Comparison of ENCODE assay signal across 12 cellular contexts in genomic region chr12:3744216-3744883, GRCh38. TPM values are rescaled to one million over a fixed set of nuclear protein-coding genes. Genes with fewer than 3 reads are reported as not detected.
A peak's percentile ranks its signal among the peaks of the same experiment; 100 is the strongest.
DNase-seq lines count a peak whose midpoint lies in the region; ATAC-seq and TF ChIP-seq lines count a peak whose summit lies in the region.
"Had no signal": no experiment of that assay in that cellular context is flagged by ENCODE, and none has a peak within 500 bp of the region (broad histone marks: within the 10 kb centered on the region; RNA-seq: fewer than 3 reads in every experiment).

No MANE protein-coding gene starts in this region.

- no peaks in the 10 kb centered on the region for H3K79me2 ChIP-seq in mammary epithelial cell (ENCODE audit: insufficient read depth, low read length)

- no peak overlapping the region for H3K4me2 ChIP-seq in mammary epithelial cell (ENCODE audit: insufficient read depth, low read depth, low read length)
- H3K4me2 ChIP-seq: GM23338 had no signal

- intact Hi-C loops in breast epithelium (cut with DNase I; ENCODE audit: low total_unique reads) = no loop called here
- intact Hi-C loops in mammary epithelial cell (cut with micrococcal nuclease) = no loop called here
- intact Hi-C loops in sciatic nerve (cut with DNase I) = no loop called here

- H3K27ac ChIP-seq in breast epithelium (peak overlapping the region; percentile 69 to 80), mammary epithelial cell (ENCODE audit: insufficient read depth, low read depth, low read length) (no peak overlapping the region)

- dilution Hi-C loops in mammary epithelial cell (cut with HindIII; ENCODE audit: low sequenced_read_pairs) = no loop called here

- in situ Hi-C loops in mammary epithelial cell (cut with MboI; ENCODE audit: low sequenced_read_pairs in 2 of 2) = no loop called here

- H3K27me3 Mint-ChIP-seq in T-helper 17 cell = no peaks in the 10 kb centered on the region
- no peaks in the 10 kb centered on the region for H3K27me3 Mint-ChIP-seq in stimulated activated naive CD8-positive, alpha-beta T cell treated with anti-CD3 and anti-CD28 coated beads, Interleukin-15, amount 100 ng/mL, for 72 hours
- H3K27me3 Mint-ChIP-seq: activated naive CD8-positive, alpha-beta T cell had no signal

- H3K4me1 ChIP-seq in breast epithelium (no peaks in the 10 kb centered on the region), mammary epithelial cell (ENCODE audit: insufficient read depth, low read length) (no peaks in the 10 kb centered on the region)

- no peaks in the 10 kb centered on the region for H3K36me3 ChIP-seq in breast epithelium
- H3K36me3 ChIP-seq in mammary epithelial cell (ENCODE audit: insufficient read depth, low read length) = no peaks in the 10 kb centered on the region

- H4K20me1 ChIP-seq in mammary epithelial cell (ENCODE audit: insufficient read depth, low read length) = no peaks in the 10 kb centered on the region

- TF ChIP-seq POLR2A in breast epithelium (IDR thresholded peaks at IDR 0.05) = no peak

- H3K36me3 Mint-ChIP-seq in T-helper 17 cell (ENCODE audit: low read depth) = peaks cover 4% of the 10 kb centered on the region

- H3K9me3 ChIP-seq in breast epithelium (no peaks in the 10 kb centered on the region), mammary epithelial cell (replicated peaks; ENCODE audit: insufficient read depth, low read length) (peaks cover 2% of the 10 kb centered on the region), T-helper 17 cell (ENCODE audit: control insufficient read depth, low read length, poor library complexity, severe bottlenecking) (no peaks in the 10 kb centered on the region)

- WGBS in mammary epithelial cell (ENCODE audit: low coverage, missing lambda C conversion rate) = 75% methylated on average over 6 of the region's 6 CpGs

- no peak for TF ChIP-seq CTCF in breast epithelium (IDR thresholded peaks at IDR 0.05)
- peak in 1 of 2 donors; percentile 10 for TF ChIP-seq CTCF in mammary epithelial cell (conservative IDR thresholded peaks at IDR 0.05 in 1 of 2, IDR thresholded peaks at IDR 0.05 in 1 of 2; ENCODE audit: extremely low read depth in 1 of 2, insufficient read depth in 1 of 2, low read depth in 1 of 2, low read length in 2 of 2)
- TF ChIP-seq CTCF in epithelial cell of proximal tubule (conservative IDR thresholded peaks at IDR 0.05; ENCODE audit: low read depth, low read length) = peak; percentile 18

- no peak overlapping the region for H3K4me3 Mint-ChIP-seq in T-helper 17 cell
- H3K4me3 Mint-ChIP-seq in stimulated activated naive CD8-positive, alpha-beta T cell treated with anti-CD3 and anti-CD28 coated beads, Interleukin-15, amount 100 ng/mL, for 72 hours = peak overlapping the region in 1 of 2 donors; percentile 51
- H3K4me3 Mint-ChIP-seq: activated naive CD8-positive, alpha-beta T cell; GM23338 had no signal

- no peak overlapping the region for H3K9ac ChIP-seq in mammary epithelial cell (ENCODE audit: insufficient read depth, low read length)

- H2AFZ ChIP-seq in mammary epithelial cell (ENCODE audit: low read depth, low read length) = no peak overlapping the region
- H2AFZ ChIP-seq: GM23338 had no signal

- DNase-seq in breast epithelium (ENCODE audit: low spot score in 2 of 2) (no peak), mammary epithelial cell (no peak), T-helper 17 cell (no peak), epithelial cell of proximal tubule (ENCODE audit: low read depth) (no peak), sciatic nerve (ENCODE audit: low spot score) (no peak), COR-L47 (lab: John Stamatoyannopoulos, UW) (no peak), SKM-1 (lab: John Stamatoyannopoulos, UW; ENCODE audit: unreplicated experiment) (no peak)
- DNase-seq in stimulated activated naive CD8-positive, alpha-beta T cell treated with anti-CD3 and anti-CD28 coated beads, Interleukin-15, amount 100 ng/mL, for 72 hours = no peak
- DNase-seq: stimulated activated CD4-positive, alpha-beta T cell treated with anti-CD3 and anti-CD28 coated beads, Interleukin-2, amount 100 ng/mL, for 24 hours; SW 1271 had no signal

- H3K27ac Mint-ChIP-seq in T-helper 17 cell = peak overlapping the region; percentile 88
- peak overlapping the region; percentile 49 to 54 for H3K27ac Mint-ChIP-seq in stimulated activated naive CD8-positive, alpha-beta T cell treated with anti-CD3 and anti-CD28 coated beads, Interleukin-15, amount 100 ng/mL, for 72 hours
- H3K27ac Mint-ChIP-seq: activated naive CD8-positive, alpha-beta T cell; GM23338 had no signal

- H3K4me1 Mint-ChIP-seq in T-helper 17 cell = peaks cover 50% of the 10 kb centered on the region
- peaks cover 53% of the 10 kb centered on the region for H3K4me1 Mint-ChIP-seq in stimulated activated naive CD8-positive, alpha-beta T cell treated with anti-CD3 and anti-CD28 coated beads, Interleukin-15, amount 100 ng/mL, for 72 hours
- H3K4me1 Mint-ChIP-seq: GM23338 had no signal

- H3K4me3 ChIP-seq in breast epithelium (no peak overlapping the region), mammary epithelial cell (replicated peaks in 1 of 3; ENCODE audit: insufficient read depth in 1 of 3, low read depth in 2 of 3, low read length in 3 of 3) (no peak overlapping the region), epithelial cell of proximal tubule (ENCODE audit: low read depth, low read length) (no peak overlapping the region)
- H3K4me3 ChIP-seq: GM23338 had no signal

- CTCF ChIA-PET in mammary epithelial cell (lab: Charles Lee; ENCODE audit: low non-redundant PET) = no interaction called here

- H3K9me3 Mint-ChIP-seq in stimulated activated naive CD8-positive, alpha-beta T cell treated with anti-CD3 and anti-CD28 coated beads, Interleukin-15, amount 100 ng/mL, for 72 hours = no peaks in the 10 kb centered on the region

- no TSS peak for BruUV-seq in mammary epithelial cell (replicated peaks; lab: Mats Ljungman, UMichigan)

- ATAC-seq in T-helper 17 cell = peak; percentile 10
- peak; percentile 19 for ATAC-seq in stimulated activated naive CD8-positive, alpha-beta T cell treated with anti-CD3 and anti-CD28 coated beads, Interleukin-15, amount 100 ng/mL, for 72 hours
- ATAC-seq in sciatic nerve = no peak

- H3K27me3 ChIP-seq in breast epithelium = no peaks in the 10 kb centered on the region
- H3K27me3 ChIP-seq in mammary epithelial cell (ENCODE audit: insufficient read depth, low read length) = no peaks in the 10 kb centered on the region

RNA-seq across cellular contexts. Expression of gene CRACR2A, which starts 8.6 kb away (rescaled TPM):
- total RNA-seq in breast epithelium (10 to 100 TPM in 2 of 3 donors, 1 to 10 TPM in 1; 5.3 to 17.3 (median 15.1) TPM), mammary epithelial cell (under 1 TPM in 1 of 2 donors, not detected in 1; 0.17 TPM), T-helper 17 cell (10 to 100 TPM; 52.8 to 54.8 TPM), epithelial cell of proximal tubule (1.7 and 4.5 TPM in 2 replicates), sciatic nerve (5.8 TPM)
- 0.10 TPM for polyA plus RNA-seq in mammary epithelial cell
- not detected for polyA minus RNA-seq in mammary epithelial cell
